1 cellular context compared by ENCODE assay signal in the genomic region with DNA sequence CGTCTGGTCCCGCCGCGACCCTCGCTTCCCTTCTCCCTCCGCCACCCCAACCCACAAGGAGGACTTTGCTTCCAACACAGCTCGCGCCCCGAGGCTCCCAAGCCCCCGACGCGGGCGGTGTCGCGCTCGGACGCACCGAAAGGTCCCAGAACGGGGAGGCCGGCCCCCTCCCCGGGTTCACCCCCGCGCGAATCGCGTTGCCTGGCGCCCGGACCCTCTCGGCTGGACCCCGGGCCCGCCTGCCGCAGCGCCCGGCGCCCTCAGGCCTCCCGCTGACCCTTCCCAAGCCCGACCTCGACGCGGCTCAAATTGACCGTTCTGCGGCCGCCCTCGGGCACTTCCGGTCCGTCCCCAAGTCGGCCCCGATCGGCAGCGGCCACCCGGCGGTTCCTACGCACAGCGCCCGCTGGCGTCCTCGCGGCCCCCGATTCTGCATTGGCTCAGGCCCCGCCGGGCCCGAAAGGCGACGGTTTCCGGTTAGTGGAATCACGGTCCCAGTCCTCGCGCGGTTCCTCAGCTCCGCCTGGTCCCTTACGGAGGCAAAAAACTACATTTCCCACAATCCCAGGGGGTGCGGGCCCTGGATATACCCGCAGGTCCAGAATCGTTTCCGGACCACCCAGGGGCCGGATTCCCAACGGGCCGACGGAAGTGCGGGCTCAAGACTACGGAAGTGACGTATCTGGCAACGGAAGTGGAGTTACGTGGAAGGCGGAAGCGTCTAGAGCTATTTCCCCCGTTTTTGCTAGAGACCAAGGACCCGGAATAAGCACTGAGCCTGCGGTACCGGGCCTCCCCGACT.
A peak's percentile ranks its signal among the peaks of the same experiment; 100 is the strongest.
TF ChIP-seq lines count a peak whose summit lies in the region.

TSS of gene AURKAIP1 (minus strand) at position 347 of the 802 bp plus-strand sequence. CDS start 451 bp downstream, outside the sequence.

TF ChIP-seq in HepG2, 621 proteins besides CTCF, POLR2A, EP300 and RAD21 (continued from another document and continues in another):
- TF ChIP-seq ATF6 (CRISPR knock-in tag; conservative IDR thresholded peaks at IDR 0.05) (peak; percentile 84; the same call in 1 of the 2 replicates), AKAP8 (CRISPR knock-in tag; IDR thresholded peaks at IDR 0.05) (peak; percentile 87), HHEX (CRISPR knock-in tag; IDR thresholded peaks at IDR 0.05) (no peak), RBM22 (optimal IDR thresholded peaks at IDR 0.05; ENCODE audit: low read length) (no peak), ZNF3 (CRISPR knock-in tag; IDR thresholded peaks at IDR 0.05) (no peak), ZNF788 (CRISPR knock-in tag; IDR thresholded peaks at IDR 0.05; ENCODE audit: borderline replicate concordance) (peak; percentile 100), ERF (CRISPR knock-in tag; IDR thresholded peaks at IDR 0.05) (peak; percentile 94), ZNF501 (CRISPR knock-in tag; IDR thresholded peaks at IDR 0.05) (peak; percentile 98), TSC22D2 (CRISPR knock-in tag; IDR thresholded peaks at IDR 0.05; ENCODE audit: borderline replicate concordance) (peak; percentile 94; the same call in 1 of the 2 replicates), ZNF75D (CRISPR knock-in tag; IDR thresholded peaks at IDR 0.05; ENCODE audit: borderline replicate concordance) (no peak), ZNF318 (CRISPR knock-in tag; IDR thresholded peaks at IDR 0.05) (peak; percentile 68; the same call in 1 of the 2 replicates), ZMAT5 (CRISPR knock-in tag; IDR thresholded peaks at IDR 0.05; ENCODE audit: borderline replicate concordance, low read depth) (no peak), HBP1 (CRISPR knock-in tag; IDR thresholded peaks at IDR 0.05; ENCODE audit: low read depth) (peak; percentile 98), ZSCAN20 (CRISPR knock-in tag; IDR thresholded peaks at IDR 0.05; ENCODE audit: borderline replicate concordance) (peak; percentile 86), KLF15 (CRISPR knock-in tag; IDR thresholded peaks at IDR 0.05; ENCODE audit: borderline replicate concordance) (peak; percentile 61; the same call in 1 of the 2 replicates), NRL (CRISPR knock-in tag; IDR thresholded peaks at IDR 0.05; ENCODE audit: borderline replicate concordance) (peak; percentile 41; the same call in 1 of the 2 replicates), CBX1 (IDR thresholded peaks at IDR 0.05; ENCODE audit: low read depth) (peak; percentile 50), MEF2D (CRISPR knock-in tag; IDR thresholded peaks at IDR 0.05) (peak; percentile 70), ZBTB33 (CRISPR knock-in tag; IDR thresholded peaks at IDR 0.05) (peak; percentile 82)
- TF ChIP-seq, protein P1, sequence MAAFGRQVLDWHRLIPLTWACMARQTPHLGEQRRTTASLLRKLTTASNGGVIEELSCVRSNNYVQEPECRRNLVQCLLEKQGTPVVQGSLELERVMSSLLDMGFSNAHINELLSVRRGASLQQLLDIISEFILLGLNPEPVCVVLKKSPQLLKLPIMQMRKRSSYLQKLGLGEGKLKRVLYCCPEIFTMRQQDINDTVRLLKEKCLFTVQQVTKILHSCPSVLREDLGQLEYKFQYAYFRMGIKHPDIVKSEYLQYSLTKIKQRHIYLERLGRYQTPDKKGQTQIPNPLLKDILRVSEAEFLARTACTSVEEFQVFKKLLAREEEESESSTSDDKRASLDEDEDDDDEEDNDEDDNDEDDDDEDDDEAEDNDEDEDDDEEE (CRISPR knock-in tag; IDR thresholded peaks at IDR 0.05): peak; percentile 49; the same call in 1 of the 2 replicates
- TF ChIP-seq, protein P2, sequence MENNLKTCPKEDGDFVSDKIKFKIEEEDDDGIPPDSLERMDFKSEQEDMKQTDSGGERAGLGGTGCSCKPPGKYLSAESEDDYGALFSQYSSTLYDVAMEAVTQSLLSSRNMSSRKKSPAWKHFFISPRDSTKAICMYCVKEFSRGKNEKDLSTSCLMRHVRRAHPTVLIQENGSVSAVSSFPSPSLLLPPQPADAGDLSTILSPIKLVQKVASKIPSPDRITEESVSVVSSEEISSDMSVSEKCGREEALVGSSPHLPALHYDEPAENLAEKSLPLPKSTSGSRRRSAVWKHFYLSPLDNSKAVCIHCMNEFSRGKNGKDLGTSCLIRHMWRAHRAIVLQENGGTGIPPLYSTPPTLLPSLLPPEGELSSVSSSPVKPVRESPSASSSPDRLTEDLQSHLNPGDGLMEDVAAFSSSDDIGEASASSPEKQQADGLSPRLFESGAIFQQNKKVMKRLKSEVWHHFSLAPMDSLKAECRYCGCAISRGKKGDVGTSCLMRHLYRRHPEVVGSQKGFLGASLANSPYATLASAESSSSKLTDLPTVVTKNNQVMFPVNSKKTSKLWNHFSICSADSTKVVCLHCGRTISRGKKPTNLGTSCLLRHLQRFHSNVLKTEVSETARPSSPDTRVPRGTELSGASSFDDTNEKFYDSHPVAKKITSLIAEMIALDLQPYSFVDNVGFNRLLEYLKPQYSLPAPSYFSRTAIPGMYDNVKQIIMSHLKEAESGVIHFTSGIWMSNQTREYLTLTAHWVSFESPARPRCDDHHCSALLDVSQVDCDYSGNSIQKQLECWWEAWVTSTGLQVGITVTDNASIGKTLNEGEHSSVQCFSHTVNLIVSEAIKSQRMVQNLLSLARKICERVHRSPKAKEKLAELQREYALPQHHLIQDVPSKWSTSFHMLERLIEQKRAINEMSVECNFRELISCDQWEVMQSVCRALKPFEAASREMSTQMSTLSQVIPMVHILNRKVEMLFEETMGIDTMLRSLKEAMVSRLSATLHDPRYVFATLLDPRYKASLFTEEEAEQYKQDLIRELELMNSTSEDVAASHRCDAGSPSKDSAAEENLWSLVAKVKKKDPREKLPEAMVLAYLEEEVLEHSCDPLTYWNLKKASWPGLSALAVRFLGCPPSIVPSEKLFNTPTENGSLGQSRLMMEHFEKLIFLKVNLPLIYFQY (CRISPR knock-in tag; IDR thresholded peaks at IDR 0.05; ENCODE audit: borderline replicate concordance): peak; percentile 72
- TF ChIP-seq, protein P3, sequence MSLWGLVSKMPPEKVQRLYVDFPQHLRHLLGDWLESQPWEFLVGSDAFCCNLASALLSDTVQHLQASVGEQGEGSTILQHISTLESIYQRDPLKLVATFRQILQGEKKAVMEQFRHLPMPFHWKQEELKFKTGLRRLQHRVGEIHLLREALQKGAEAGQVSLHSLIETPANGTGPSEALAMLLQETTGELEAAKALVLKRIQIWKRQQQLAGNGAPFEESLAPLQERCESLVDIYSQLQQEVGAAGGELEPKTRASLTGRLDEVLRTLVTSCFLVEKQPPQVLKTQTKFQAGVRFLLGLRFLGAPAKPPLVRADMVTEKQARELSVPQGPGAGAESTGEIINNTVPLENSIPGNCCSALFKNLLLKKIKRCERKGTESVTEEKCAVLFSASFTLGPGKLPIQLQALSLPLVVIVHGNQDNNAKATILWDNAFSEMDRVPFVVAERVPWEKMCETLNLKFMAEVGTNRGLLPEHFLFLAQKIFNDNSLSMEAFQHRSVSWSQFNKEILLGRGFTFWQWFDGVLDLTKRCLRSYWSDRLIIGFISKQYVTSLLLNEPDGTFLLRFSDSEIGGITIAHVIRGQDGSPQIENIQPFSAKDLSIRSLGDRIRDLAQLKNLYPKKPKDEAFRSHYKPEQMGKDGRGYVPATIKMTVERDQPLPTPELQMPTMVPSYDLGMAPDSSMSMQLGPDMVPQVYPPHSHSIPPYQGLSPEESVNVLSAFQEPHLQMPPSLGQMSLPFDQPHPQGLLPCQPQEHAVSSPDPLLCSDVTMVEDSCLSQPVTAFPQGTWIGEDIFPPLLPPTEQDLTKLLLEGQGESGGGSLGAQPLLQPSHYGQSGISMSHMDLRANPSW (CRISPR knock-in tag; IDR thresholded peaks at IDR 0.05; ENCODE audit: borderline replicate concordance): peak; percentile 86
- TF ChIP-seq, protein P4, sequence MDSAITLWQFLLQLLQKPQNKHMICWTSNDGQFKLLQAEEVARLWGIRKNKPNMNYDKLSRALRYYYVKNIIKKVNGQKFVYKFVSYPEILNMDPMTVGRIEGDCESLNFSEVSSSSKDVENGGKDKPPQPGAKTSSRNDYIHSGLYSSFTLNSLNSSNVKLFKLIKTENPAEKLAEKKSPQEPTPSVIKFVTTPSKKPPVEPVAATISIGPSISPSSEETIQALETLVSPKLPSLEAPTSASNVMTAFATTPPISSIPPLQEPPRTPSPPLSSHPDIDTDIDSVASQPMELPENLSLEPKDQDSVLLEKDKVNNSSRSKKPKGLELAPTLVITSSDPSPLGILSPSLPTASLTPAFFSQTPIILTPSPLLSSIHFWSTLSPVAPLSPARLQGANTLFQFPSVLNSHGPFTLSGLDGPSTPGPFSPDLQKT (CRISPR knock-in tag; IDR thresholded peaks at IDR 0.05; ENCODE audit: borderline replicate concordance): peak; percentile 72; the same call in 1 of the 2 replicates
